ENCODE assay signal across 1 cellular context in genomic region chr18:45690975-45691815, GRCh38.
TF ChIP-seq lines count a peak whose summit lies in the region.

No MANE protein-coding gene starts in this region.

TF ChIP-seq in K562, 482 proteins besides CTCF, POLR2A, EP300 and RAD21 (continued from another document and continues in another):
- TF ChIP-seq, protein P1, sequence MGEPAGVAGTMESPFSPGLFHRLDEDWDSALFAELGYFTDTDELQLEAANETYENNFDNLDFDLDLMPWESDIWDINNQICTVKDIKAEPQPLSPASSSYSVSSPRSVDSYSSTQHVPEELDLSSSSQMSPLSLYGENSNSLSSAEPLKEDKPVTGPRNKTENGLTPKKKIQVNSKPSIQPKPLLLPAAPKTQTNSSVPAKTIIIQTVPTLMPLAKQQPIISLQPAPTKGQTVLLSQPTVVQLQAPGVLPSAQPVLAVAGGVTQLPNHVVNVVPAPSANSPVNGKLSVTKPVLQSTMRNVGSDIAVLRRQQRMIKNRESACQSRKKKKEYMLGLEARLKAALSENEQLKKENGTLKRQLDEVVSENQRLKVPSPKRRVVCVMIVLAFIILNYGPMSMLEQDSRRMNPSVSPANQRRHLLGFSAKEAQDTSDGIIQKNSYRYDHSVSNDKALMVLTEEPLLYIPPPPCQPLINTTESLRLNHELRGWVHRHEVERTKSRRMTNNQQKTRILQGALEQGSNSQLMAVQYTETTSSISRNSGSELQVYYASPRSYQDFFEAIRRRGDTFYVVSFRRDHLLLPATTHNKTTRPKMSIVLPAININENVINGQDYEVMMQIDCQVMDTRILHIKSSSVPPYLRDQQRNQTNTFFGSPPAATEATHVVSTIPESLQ (CRISPR knock-in tag; IDR thresholded peaks at IDR 0.05), result no peak
- TF ChIP-seq HDAC8 (tag; IDR thresholded peaks at IDR 0.05) (no peak), TAF15 (IDR thresholded peaks at IDR 0.05; ENCODE audit: low read depth, low read length) (no peak), TAF1 (IDR thresholded peaks at IDR 0.05; ENCODE audit: control insufficient read depth, extremely low read depth, insufficient read depth, low read length, severe bottlenecking) (no peak), TAF9B (IDR thresholded peaks at IDR 0.05; ENCODE audit: partially characterized antibody) (no peak), ZNF3 (CRISPR knock-in tag; IDR thresholded peaks at IDR 0.05) (no peak), RBM25 (IDR thresholded peaks at IDR 0.05; ENCODE audit: low read depth, low read length, severe bottlenecking) (no peak), ZNF583 (CRISPR knock-in tag; IDR thresholded peaks at IDR 0.05) (no peak), TEAD1 (CRISPR knock-in tag; IDR thresholded peaks at IDR 0.05) (peak in 1 of 2 experiments; percentile 83; a peak in 2 of 4 replicates), ARHGAP35 (IDR thresholded peaks at IDR 0.05; ENCODE audit: partially characterized antibody) (no peak), ETV6 (IDR thresholded peaks at IDR 0.05; ENCODE audit: borderline replicate concordance in 1 of 2, low read depth in 2 of 2, low read length in 1 of 2) (no peak), ETV6 (CRISPR knock-in tag; IDR thresholded peaks at IDR 0.05; ENCODE audit: borderline replicate concordance) (no peak), SPI1 (IDR thresholded peaks at IDR 0.05; ENCODE audit: borderline replicate concordance, low read depth, low read length) (no peak), BRD4 (IDR thresholded peaks at IDR 0.05) (no peak), PATZ1 (CRISPR knock-in tag; IDR thresholded peaks at IDR 0.05; ENCODE audit: borderline replicate concordance) (no peak), FIP1L1 (IDR thresholded peaks at IDR 0.05; ENCODE audit: low read depth, low read length, poor library complexity, severe bottlenecking) (no peak), MYC (IDR thresholded peaks at IDR 0.05; ENCODE audit: low read depth, low read length) (no peak), MYC (CRISPR knock-in tag; IDR thresholded peaks at IDR 0.05; ENCODE audit: borderline replicate concordance, low read depth) (no peak), ARNT (IDR thresholded peaks at IDR 0.05) (no peak), ZNF695 (CRISPR knock-in tag; IDR thresholded peaks at IDR 0.05) (no peak), NR2C1 (IDR thresholded peaks at IDR 0.05) (no peak), NR2C1 (tag; IDR thresholded peaks at IDR 0.05) (no peak), SNIP1 (IDR thresholded peaks at IDR 0.05; ENCODE audit: low read depth) (no peak), ZC3H4 (CRISPR knock-in tag; IDR thresholded peaks at IDR 0.05; ENCODE audit: borderline replicate concordance) (no peak), RBM39 (optimal IDR thresholded peaks at IDR 0.05; ENCODE audit: low read depth, low read length) (no peak), GTF2B (IDR thresholded peaks at IDR 0.05; ENCODE audit: extremely low read depth, insufficient read length) (no peak), SMC3 (conservative IDR thresholded peaks at IDR 0.05; ENCODE audit: insufficient read depth, low read depth, low read length) (peak; percentile 73), MCM7 (IDR thresholded peaks at IDR 0.05) (no peak), ZBTB49 (CRISPR knock-in tag; IDR thresholded peaks at IDR 0.05; ENCODE audit: borderline replicate concordance) (no peak), ZNF699 (CRISPR knock-in tag; IDR thresholded peaks at IDR 0.05; ENCODE audit: insufficient replicate concordance) (no peak), MECOM (CRISPR knock-in tag; IDR thresholded peaks at IDR 0.05) (no peak), TCF7L2 (IDR thresholded peaks at IDR 0.05; ENCODE audit: low read depth, low read length) (no peak)
- TF ChIP-seq, protein P2, sequence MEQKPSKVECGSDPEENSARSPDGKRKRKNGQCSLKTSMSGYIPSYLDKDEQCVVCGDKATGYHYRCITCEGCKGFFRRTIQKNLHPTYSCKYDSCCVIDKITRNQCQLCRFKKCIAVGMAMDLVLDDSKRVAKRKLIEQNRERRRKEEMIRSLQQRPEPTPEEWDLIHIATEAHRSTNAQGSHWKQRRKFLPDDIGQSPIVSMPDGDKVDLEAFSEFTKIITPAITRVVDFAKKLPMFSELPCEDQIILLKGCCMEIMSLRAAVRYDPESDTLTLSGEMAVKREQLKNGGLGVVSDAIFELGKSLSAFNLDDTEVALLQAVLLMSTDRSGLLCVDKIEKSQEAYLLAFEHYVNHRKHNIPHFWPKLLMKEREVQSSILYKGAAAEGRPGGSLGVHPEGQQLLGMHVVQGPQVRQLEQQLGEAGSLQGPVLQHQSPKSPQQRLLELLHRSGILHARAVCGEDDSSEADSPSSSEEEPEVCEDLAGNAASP (IDR thresholded peaks at IDR 0.05), result no peak
- TF ChIP-seq, protein P3, sequence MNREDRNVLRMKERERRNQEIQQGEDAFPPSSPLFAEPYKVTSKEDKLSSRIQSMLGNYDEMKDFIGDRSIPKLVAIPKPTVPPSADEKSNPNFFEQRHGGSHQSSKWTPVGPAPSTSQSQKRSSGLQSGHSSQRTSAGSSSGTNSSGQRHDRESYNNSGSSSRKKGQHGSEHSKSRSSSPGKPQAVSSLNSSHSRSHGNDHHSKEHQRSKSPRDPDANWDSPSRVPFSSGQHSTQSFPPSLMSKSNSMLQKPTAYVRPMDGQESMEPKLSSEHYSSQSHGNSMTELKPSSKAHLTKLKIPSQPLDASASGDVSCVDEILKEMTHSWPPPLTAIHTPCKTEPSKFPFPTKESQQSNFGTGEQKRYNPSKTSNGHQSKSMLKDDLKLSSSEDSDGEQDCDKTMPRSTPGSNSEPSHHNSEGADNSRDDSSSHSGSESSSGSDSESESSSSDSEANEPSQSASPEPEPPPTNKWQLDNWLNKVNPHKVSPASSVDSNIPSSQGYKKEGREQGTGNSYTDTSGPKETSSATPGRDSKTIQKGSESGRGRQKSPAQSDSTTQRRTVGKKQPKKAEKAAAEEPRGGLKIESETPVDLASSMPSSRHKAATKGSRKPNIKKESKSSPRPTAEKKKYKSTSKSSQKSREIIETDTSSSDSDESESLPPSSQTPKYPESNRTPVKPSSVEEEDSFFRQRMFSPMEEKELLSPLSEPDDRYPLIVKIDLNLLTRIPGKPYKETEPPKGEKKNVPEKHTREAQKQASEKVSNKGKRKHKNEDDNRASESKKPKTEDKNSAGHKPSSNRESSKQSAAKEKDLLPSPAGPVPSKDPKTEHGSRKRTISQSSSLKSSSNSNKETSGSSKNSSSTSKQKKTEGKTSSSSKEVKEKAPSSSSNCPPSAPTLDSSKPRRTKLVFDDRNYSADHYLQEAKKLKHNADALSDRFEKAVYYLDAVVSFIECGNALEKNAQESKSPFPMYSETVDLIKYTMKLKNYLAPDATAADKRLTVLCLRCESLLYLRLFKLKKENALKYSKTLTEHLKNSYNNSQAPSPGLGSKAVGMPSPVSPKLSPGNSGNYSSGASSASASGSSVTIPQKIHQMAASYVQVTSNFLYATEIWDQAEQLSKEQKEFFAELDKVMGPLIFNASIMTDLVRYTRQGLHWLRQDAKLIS (CRISPR knock-in tag; IDR thresholded peaks at IDR 0.05), result no peak
- TF ChIP-seq, protein P4, sequence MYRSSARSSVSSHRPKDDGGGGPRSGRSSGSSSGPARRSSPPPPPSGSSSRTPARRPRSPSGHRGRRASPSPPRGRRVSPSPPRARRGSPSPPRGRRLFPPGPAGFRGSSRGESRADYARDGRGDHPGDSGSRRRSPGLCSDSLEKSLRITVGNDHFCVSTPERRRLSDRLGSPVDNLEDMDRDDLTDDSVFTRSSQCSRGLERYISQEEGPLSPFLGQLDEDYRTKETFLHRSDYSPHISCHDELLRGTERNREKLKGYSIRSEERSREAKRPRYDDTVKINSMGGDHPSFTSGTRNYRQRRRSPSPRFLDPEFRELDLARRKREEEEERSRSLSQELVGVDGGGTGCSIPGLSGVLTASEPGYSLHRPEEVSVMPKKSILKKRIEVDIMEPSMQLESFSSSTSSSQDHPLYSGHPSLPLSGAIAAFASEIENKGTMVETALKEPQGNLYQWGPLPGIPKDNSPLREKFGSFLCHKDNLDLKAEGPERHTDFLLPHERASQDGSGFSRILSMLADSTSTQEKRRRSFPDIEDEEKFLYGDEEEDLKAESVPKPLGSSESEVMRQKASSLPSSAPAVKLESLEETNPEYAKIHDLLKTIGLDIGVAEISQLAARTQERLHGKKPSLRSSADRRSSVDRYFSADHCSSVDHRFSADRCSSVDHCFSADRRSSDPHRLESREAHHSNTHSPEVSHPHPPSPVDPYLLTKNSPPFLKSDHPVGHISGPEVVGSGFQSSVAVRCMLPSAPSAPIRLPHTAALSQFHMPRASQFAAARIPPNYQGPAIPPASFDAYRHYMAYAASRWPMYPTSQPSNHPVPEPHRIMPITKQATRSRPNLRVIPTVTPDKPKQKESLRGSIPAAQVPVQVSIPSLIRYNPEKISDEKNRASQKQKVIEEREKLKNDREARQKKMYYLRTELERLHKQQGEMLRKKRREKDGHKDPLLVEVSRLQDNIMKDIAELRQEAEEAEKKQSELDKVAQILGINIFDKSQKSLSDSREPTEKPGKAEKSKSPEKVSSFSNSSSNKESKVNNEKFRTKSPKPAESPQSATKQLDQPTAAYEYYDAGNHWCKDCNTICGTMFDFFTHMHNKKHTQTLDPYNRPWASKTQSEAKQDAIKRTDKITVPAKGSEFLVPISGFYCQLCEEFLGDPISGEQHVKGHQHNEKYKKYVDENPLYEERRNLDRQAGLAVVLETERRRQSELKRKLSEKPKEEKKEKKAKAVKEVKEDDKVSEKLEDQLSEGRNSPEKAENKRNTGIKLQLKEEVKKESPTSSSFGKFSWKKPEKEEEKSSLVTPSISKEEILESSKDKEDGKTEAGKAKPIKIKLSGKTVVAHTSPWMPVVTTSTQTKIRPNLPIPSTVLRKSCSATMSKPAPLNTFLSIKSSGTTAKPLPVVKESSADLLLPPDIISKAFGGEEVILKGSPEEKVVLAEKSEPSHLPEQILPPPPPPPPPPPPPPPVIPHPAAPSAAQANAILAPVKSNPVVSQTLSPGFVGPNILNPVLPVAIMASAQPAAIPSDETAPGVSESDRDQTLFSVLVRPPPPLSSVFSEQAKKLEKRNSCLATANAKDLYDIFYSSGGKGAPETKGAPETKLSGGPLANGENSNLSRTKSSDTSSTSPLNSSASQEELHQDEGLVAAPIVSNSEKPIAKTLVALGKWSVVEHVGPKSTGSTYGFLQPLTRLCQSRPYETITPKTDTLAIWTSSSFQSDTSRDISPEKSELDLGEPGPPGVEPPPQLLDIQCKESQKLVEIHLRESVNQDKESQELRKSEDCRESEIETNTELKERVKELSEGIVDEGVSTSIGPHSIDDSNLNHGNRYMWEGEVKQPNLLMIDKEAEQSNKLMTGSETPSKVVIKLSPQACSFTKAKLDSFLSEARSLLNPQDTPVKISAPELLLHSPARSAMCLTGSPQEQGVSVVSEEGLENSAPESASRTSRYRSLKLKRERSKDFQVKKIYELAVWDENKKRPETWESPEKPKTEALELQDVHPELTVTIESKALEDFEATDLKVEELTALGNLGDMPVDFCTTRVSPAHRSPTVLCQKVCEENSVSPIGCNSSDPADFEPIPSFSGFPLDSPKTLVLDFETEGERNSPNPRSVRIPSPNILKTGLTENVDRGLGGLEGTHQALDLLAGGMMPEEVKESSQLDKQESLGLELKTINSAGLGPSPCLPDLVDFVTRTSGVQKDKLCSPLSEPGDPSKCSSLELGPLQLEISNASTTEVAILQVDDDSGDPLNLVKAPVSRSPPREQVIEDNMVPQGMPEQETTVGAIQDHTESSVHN (IDR thresholded peaks at IDR 0.05; ENCODE audit: borderline replicate concordance in 1 of 2, low read depth in 1 of 2), result no peak
- TF ChIP-seq, protein P5, sequence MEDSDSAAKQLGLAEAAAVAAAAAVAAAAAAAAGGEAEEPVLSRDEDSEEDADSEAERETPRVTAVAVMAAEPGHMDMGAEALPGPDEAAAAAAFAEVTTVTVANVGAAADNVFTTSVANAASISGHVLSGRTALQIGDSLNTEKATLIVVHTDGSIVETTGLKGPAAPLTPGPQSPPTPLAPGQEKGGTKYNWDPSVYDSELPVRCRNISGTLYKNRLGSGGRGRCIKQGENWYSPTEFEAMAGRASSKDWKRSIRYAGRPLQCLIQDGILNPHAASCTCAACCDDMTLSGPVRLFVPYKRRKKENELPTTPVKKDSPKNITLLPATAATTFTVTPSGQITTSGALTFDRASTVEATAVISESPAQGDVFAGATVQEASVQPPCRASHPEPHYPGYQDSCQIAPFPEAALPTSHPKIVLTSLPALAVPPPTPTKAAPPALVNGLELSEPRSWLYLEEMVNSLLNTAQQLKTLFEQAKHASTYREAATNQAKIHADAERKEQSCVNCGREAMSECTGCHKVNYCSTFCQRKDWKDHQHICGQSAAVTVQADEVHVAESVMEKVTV (CRISPR knock-in tag; IDR thresholded peaks at IDR 0.05), result peak; percentile 68; the same call in 1 of the 2 replicates
